In the genomic region with DNA sequence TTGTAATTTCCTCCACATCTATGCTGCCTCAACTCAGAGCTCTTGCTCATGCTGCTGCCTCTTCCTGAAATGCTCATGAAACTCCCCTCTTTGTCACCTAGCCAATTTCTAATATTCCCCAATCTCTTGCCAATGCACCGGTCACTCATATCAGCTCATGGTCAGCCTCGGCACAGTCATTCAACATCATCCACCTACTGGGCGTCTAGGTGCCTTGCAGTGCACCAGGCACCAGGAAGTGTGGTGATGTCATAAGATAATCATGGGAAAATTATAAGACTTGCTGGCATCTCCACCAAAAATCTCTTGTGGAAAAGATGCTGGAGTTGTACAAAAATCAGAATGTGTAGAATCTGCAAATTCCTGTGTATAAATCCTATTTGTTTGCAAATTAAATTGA, we compare ENCODE assay signal across 10 cellular contexts. TPM values are rescaled to one million over a fixed set of nuclear protein-coding genes. Genes with fewer than 3 reads are reported as not detected.
DNase-seq lines count a peak whose midpoint lies in the region; ATAC-seq, FAIRE-seq and TF ChIP-seq lines count a peak whose summit lies in the region.
"Had no signal": no experiment of that assay in that cellular context is flagged by ENCODE, and none has a peak within 500 bp of the region (broad histone marks: within the 10 kb centered on the region; RNA-seq: fewer than 3 reads in every experiment).

No MANE protein-coding gene starts in this region.

- peak; percentile 57 for ATAC-seq in mucosa of descending colon
- ATAC-seq in gastroesophageal sphincter = no peak
- ATAC-seq in GM21423 (IDR thresholded peaks at IDR 0.05; ENCODE audit: unreplicated experiment) = no peak
- no peak for ATAC-seq in activated CD4-positive, CD25-positive, alpha-beta regulatory T cell treated with anti-CD3 and anti-CD28 coated beads, Interleukin-2, amount 50 U/mL, for 24 hours

- H3K4me2 ChIP-seq in BLaER1 = peak overlapping the region; percentile 64

- WGBS in gastroesophageal sphincter (ENCODE audit: low coverage in 1 of 2), 2 donors = 65% methylated on average over 2 of the region's 3 CpGs; no CpG with 5 or more reads in 1 of the 2 donors

- no peak for TF ChIP-seq EP300 in gastroesophageal sphincter (IDR thresholded peaks at IDR 0.05)

- H3K27ac ChIP-seq in BLaER1 = 0 out of 2 replicates have a peak overlapping the region, but pooled peaks have one; percentile 33
- H3K27ac ChIP-seq in gastroesophageal sphincter = no peak overlapping the region
- H3K27ac ChIP-seq: psoas muscle had no signal

- no peaks in the 10 kb centered on the region for H4K20me1 ChIP-seq in BLaER1

- peak; percentile 77 for DNase-seq in MG63
- DNase-seq in bronchial epithelial cell (ENCODE audit: low read depth) = peak; percentile 93
- DNase-seq in mucosa of descending colon = no peak
- no peak for DNase-seq in NCI-H187 treated with DMSO at 0.1 percent for 48 hours (lab: John Stamatoyannopoulos, UW)
- DNase-seq: DMS 273 treated with DMSO at 0.1 percent for 48 hours, psoas muscle had no signal

- TF ChIP-seq CTCF in bronchial epithelial cell (IDR thresholded peaks at IDR 0.05; ENCODE audit: insufficient read depth, low read length, severe bottlenecking) (peak; percentile 52), mucosa of descending colon (IDR thresholded peaks at IDR 0.05) (no peak), gastroesophageal sphincter (IDR thresholded peaks at IDR 0.05) (no peak)

- H3K4me3 ChIP-seq in BLaER1 (no peak overlapping the region), MG63 (no peak overlapping the region), bronchial epithelial cell (ENCODE audit: low read depth, low read length) (no peak overlapping the region), mucosa of descending colon (no peak overlapping the region), gastroesophageal sphincter (no peak overlapping the region)
- H3K4me3 ChIP-seq: psoas muscle had no signal

- no peak for FAIRE-seq in bronchial epithelial cell (lab: Jason Lieb, UNC)

- H3K4me1 ChIP-seq in BLaER1 = peaks cover 51% of the 10 kb centered on the region
- H3K4me1 ChIP-seq in mucosa of descending colon (ENCODE audit: low read depth) = no peaks in the 10 kb centered on the region
- peaks cover 0 to 15% (median 0%) of the 10 kb centered on the region in 3 donors for H3K4me1 ChIP-seq in gastroesophageal sphincter
- H3K4me1 ChIP-seq: psoas muscle had no signal

- H3K9ac ChIP-seq in BLaER1 = no peak overlapping the region; the same call in 1 of the 2 replicates

- H3K36me3 ChIP-seq in BLaER1 = no peaks in the 10 kb centered on the region
- H3K36me3 ChIP-seq in MG63 = no peaks in the 10 kb centered on the region
- H3K36me3 ChIP-seq in bronchial epithelial cell (ENCODE audit: control insufficient read depth, insufficient read depth, low read length) = no peaks in the 10 kb centered on the region
- H3K36me3 ChIP-seq in mucosa of descending colon (ENCODE audit: low read depth) = no peaks in the 10 kb centered on the region
- H3K36me3 ChIP-seq in gastroesophageal sphincter = no peaks in the 10 kb centered on the region

- H3K9me3 ChIP-seq in BLaER1 = peaks cover 19% of the 10 kb centered on the region
- H3K9me3 ChIP-seq in MG63 = no peaks in the 10 kb centered on the region
- no peaks in the 10 kb centered on the region for H3K9me3 ChIP-seq in mucosa of descending colon
- H3K9me3 ChIP-seq in gastroesophageal sphincter = no peaks in the 10 kb centered on the region
- H3K9me3 ChIP-seq: psoas muscle had no signal

- intact Hi-C loops in mucosa of descending colon (cut with DNase I, micrococcal nuclease) = no loop called here

- TF ChIP-seq POLR2A in gastroesophageal sphincter (IDR thresholded peaks at IDR 0.05) = no peak

- H3K27me3 ChIP-seq in BLaER1 (no peaks in the 10 kb centered on the region), MG63 (no peaks in the 10 kb centered on the region), bronchial epithelial cell (ENCODE audit: control insufficient read depth, insufficient read depth, low read length) (no peaks in the 10 kb centered on the region), gastroesophageal sphincter (no peaks in the 10 kb centered on the region)

RNA-seq across cellular contexts. Expression of gene RAB27B, which starts 52.6 kb away (rescaled TPM):
- total RNA-seq in MG63 (2014; rRNA removed; shearing (Covaris generic); ENCODE audit: low replicate concordance) = not detected in 2 replicates
- total RNA-seq in bronchial epithelial cell = 65.5 and 72.7 TPM in 2 replicates
- total RNA-seq in mucosa of descending colon = 10 to 100 TPM in 2 of 3 donors, 1 to 10 TPM in 1; 3.3 to 14.9 (median 10.6) TPM
- total RNA-seq in gastroesophageal sphincter = 1 to 10 TPM in 1 of 4 donors, under 1 TPM in 3; 0.31 to 3.0 (median 0.69) TPM

Comparison
In these comparisons a context has a peak if more than half of its experiments do, and no peak if none do; other contexts are left out.
1. DNase-seq: peak in MG63 (single experiment) and bronchial epithelial cell (single experiment); none in mucosa of descending colon (0 of 3) and NCI-H187 treated with DMSO at 0.1 percent for 48 hours (single experiment).